In the genomic region with DNA sequence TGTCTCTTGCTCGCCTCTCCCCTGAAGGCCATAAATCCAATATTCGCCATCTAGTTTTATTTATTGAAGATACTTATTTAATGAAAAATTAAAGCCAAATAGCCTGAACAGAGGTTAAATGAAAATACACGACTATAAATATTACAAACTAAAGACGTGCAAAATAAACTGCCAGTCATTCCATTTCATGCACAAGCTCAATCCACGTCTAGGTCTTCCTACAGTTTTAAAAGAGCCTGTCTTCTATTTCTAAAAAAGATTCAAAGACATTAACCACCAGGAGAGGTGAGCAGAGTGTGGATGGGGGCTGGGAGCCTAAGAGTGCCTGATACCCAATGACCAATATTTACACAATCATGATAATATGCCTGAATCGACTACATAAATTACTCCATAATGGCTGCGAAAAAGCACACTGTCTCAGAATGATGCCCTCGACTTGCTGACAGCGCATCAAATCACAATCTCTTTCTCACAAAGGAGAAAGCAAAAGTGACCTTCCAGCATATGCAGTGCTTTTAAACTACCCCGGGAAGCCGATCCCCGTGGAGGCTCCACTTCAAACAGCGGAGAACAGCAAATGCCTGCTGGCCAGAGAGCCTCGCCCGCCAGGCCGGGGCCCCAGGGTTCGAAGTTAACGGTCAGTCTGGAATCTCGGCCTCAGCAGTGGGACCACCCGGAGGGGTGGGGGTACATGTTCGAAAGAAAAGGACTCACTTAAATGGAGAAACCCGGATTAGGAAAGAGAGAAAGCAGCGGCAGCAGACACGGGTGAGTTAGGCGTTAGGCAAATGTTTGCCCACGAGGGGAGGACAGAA, we compare ENCODE assay signal across 8 cellular contexts. TPM values are rescaled to one million over a fixed set of nuclear protein-coding genes. Genes with fewer than 3 reads are reported as not detected.
DNase-seq lines count a peak whose midpoint lies in the region; ATAC-seq and TF ChIP-seq lines count a peak whose summit lies in the region.

No MANE protein-coding gene starts in this region.

- WGBS in ovary, 3 donors, result 6 to 7% (median 6%) methylated on average over 26 of the region's 26 CpGs

- TF ChIP-seq EP300 in ovary (IDR thresholded peaks at IDR 0.05), result no peak

- H3K4me1 Mint-ChIP-seq in activated T-cell treated with anti-CD3 and anti-CD28 coated beads, Interleukin-2, amount 50 U/mL, for 72 hours (ENCODE audit: low read depth), result peaks cover 35% of the 10 kb centered on the region

- TF ChIP-seq CTCF in ovary (IDR thresholded peaks at IDR 0.05), result no peak

- H3K4me3 ChIP-seq in ovary, result peak overlapping the region; percentile 94

- no peaks in the 10 kb centered on the region for H3K27me3 ChIP-seq in ovary

- H3K9me3 Mint-ChIP-seq in activated T-cell treated with anti-CD3 and anti-CD28 coated beads, Interleukin-2, amount 50 U/mL, for 72 hours, result no peaks in the 10 kb centered on the region

- peak; percentile 59 for DNase-seq in ELR (ENCODE audit: low read depth)
- DNase-seq in Kasumi-1 (lab: John Stamatoyannopoulos, UW), result peak; percentile 11 to 45
- peak in 1 of 2 donors; percentile 27 for DNase-seq in activated T-cell treated with anti-CD3 and anti-CD28 coated beads, Interleukin-2, amount 50 U/mL, for 72 hours
- DNase-seq in glomerular visceral epithelial cell (ENCODE audit: extremely low spot score), result peak; percentile 34
- peak in 4 of 5 donors; percentile 28 to 55 (median 41) for DNase-seq in ovary
- no peak for DNase-seq in NOMO-1 treated with dmso at 0.1 percent for 144 hours (lab: John Stamatoyannopoulos, UW; ENCODE audit: unreplicated experiment)
- DNase-seq in NCI-H2196 (lab: John Stamatoyannopoulos, UW; ENCODE audit: unreplicated experiment), result no peak
- DNase-seq in COLO829 (ENCODE audit: low spot score), result no peak

- no peaks in the 10 kb centered on the region for H3K27me3 Mint-ChIP-seq in activated T-cell treated with anti-CD3 and anti-CD28 coated beads, Interleukin-2, amount 50 U/mL, for 72 hours (ENCODE audit: low read depth)

- H3K4me3 Mint-ChIP-seq in activated T-cell treated with anti-CD3 and anti-CD28 coated beads, Interleukin-2, amount 50 U/mL, for 72 hours, result peak overlapping the region; percentile 97 to 100

- H3K36me3 ChIP-seq in ovary, result no peaks in the 10 kb centered on the region

- no peak for TF ChIP-seq POLR2A in ovary (IDR thresholded peaks at IDR 0.05)

- H3K27ac ChIP-seq in ovary, result peak overlapping the region; percentile 13 to 98

- intact Hi-C loops in ovary (cut with DNase I), result loop anchor here in 2 of 4 donors (5.0 to 10.0 kb wide), 2 partner anchors 306 to 308 kb away; no protein-coding TSS in a partner anchor

- no peaks in the 10 kb centered on the region for H3K9me3 ChIP-seq in ovary

- H3K36me3 Mint-ChIP-seq in activated T-cell treated with anti-CD3 and anti-CD28 coated beads, Interleukin-2, amount 50 U/mL, for 72 hours (ENCODE audit: insufficient read depth in 2 of 2), result peaks cover 9 to 19% of the 10 kb centered on the region in 2 donors

- peaks cover 3% of the 10 kb centered on the region for H3K4me1 ChIP-seq in ovary (ENCODE audit: insufficient read depth)

- ATAC-seq in activated T-cell treated with anti-CD3 and anti-CD28 coated beads, Interleukin-2, amount 50 U/mL, for 72 hours (replicated peaks in 1 of 2), result no peak

- peak overlapping the region; percentile 97 for H3K27ac Mint-ChIP-seq in activated T-cell treated with anti-CD3 and anti-CD28 coated beads, Interleukin-2, amount 50 U/mL, for 72 hours

RNA-seq across cellular contexts. Expression of a gene that starts 1.7 kb away (rescaled TPM):
- total RNA-seq in activated T-cell treated with anti-CD3 and anti-CD28 coated beads, Interleukin-2, amount 50 U/mL, for 72 hours, result 10 to 100 TPM; 38.3 to 47.1 TPM
- 10 to 100 TPM; 18.6 to 68.5 (median 53.8) TPM for total RNA-seq in ovary
- polyA plus RNA-seq in ovary, result 10 to 100 TPM; 28.8 to 67.3 TPM

Comparison
In these comparisons a context has a peak if more than half of its experiments do, and no peak if none do; other contexts are left out.
1. DNase-seq: peak in ELR (single experiment), Kasumi-1 (2 of 2), glomerular visceral epithelial cell (single experiment) and ovary (4 of 5); none in NOMO-1 treated with dmso at 0.1 percent for 144 hours (single experiment), NCI-H2196 (single experiment) and COLO829 (single experiment).